30 cellular contexts compared by ENCODE assay signal in the genomic region with DNA sequence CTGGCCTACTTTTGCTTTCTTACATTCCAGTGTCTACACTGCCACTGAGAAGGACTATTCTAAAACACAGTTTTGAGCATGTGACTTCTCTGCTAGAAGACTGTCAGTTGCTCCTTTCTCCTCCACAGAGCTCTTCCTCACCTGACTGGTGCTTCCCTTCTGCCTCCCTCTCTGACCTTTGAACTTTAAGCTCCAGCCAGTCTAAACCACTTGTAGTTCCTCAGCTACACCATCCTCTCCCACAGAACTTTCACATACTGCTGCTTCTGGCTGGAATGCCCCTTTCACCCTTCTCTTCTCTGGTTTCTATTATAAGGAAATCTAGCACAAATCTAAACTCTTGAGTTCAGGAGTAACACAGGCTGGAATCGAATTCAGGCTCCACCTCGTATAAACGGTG. TPM values are rescaled to one million over a fixed set of nuclear protein-coding genes. Genes with fewer than 3 reads are reported as not detected.
DNase-seq lines count a peak whose midpoint lies in the region; TF ChIP-seq lines count a peak whose summit lies in the region.
"Had no signal": no experiment of that assay in that cellular context is flagged by ENCODE, and none has a peak within 500 bp of the region (broad histone marks: within the 10 kb centered on the region; RNA-seq: fewer than 3 reads in every experiment).

No MANE protein-coding gene starts in this region.

- H3K4me1 ChIP-seq in KMS-11 (ENCODE audit: low read depth, poor library complexity, severe bottlenecking) (peaks cover 19% of the 10 kb centered on the region), transverse colon (peaks cover 4 to 65% (median 13%) of the 10 kb centered on the region in 4 donors), Peyer's patch (peaks cover 0 to 4% (median 0%) of the 10 kb centered on the region in 4 donors)
- H3K4me1 ChIP-seq: ascending aorta, psoas muscle had no signal

- H3K27ac ChIP-seq in KMS-11: no peak overlapping the region
- H3K27ac ChIP-seq in transverse colon: peak overlapping the region; percentile 35 to 64 (median 40)
- H3K27ac ChIP-seq in Peyer's patch: no peak overlapping the region
- H3K27ac ChIP-seq: A549, ascending aorta, esophagus muscularis mucosa, hepatocyte, psoas muscle, thoracic aorta had no signal

- peak overlapping the region; percentile 13; the same call in 1 of the 2 replicates for H3K4me2 ChIP-seq in KMS-11
- H3K4me2 ChIP-seq: A549, hepatocyte had no signal

- H3K27me3 ChIP-seq in KMS-11 (ENCODE audit: insufficient read depth, low read depth) (no peaks in the 10 kb centered on the region), transverse colon (no peaks in the 10 kb centered on the region), Peyer's patch (no peaks in the 10 kb centered on the region)
- H3K27me3 ChIP-seq: ascending aorta, esophagus muscularis mucosa, hepatocyte had no signal

- no peak for TF ChIP-seq CTCF in KMS-11 (conservative IDR thresholded peaks at IDR 0.05; ENCODE audit: low read depth, low read length)
- no peak for TF ChIP-seq CTCF in transverse colon (IDR thresholded peaks at IDR 0.05)
- TF ChIP-seq CTCF in Peyer's patch (IDR thresholded peaks at IDR 0.05): no peak

- intact Hi-C loops in transverse colon (cut with DNase I; ENCODE audit: low total_unique reads): no loop called here

- TF ChIP-seq POLR2A in transverse colon (IDR thresholded peaks at IDR 0.05) (no peak), Peyer's patch (IDR thresholded peaks at IDR 0.05) (no peak)

- H2AFZ ChIP-seq in KMS-11 (ENCODE audit: low read depth): no peak overlapping the region
- H2AFZ ChIP-seq: hepatocyte had no signal

- H3K36me3 ChIP-seq in KMS-11 (ENCODE audit: insufficient read depth) (no peaks in the 10 kb centered on the region), transverse colon (no peaks in the 10 kb centered on the region), Peyer's patch (no peaks in the 10 kb centered on the region)
- H3K36me3 ChIP-seq: ascending aorta, esophagus muscularis mucosa, thoracic aorta had no signal

- 62% methylated on average over 3 of the region's 3 CpGs; no CpG with 5 or more reads in 1 of the 2 donors for WGBS in transverse colon (ENCODE audit: low coverage in 1 of 2), 2 donors

- DNase-seq in SKM-1 treated with dmso at 0.1 percent for 144 hours (lab: John Stamatoyannopoulos, UW; ENCODE audit: unreplicated experiment) (peak; percentile 35), SKM-1 (lab: John Stamatoyannopoulos, UW; ENCODE audit: unreplicated experiment) (no peak), left kidney (ENCODE audit: low read depth, low spot score) (peak; percentile 36), transverse colon (no peak), Peyer's patch (no peak), globus pallidus (ENCODE audit: low spot score) (no peak), NCI-H1436 (lab: John Stamatoyannopoulos, UW) (no peak)
- DNase-seq: activated CD4-positive, alpha-beta memory T cell treated with anti-CD3 and anti-CD28 coated beads, Interleukin-2, amount 10 ng/mL, durations not matched to agents 7 days and 5 days; activated CD4-positive, CD25-positive, alpha-beta regulatory T cell treated with anti-CD3 and anti-CD28 coated beads, Interleukin-2, amount 50 U/mL, for 72 hours; activated effector memory CD4-positive, alpha-beta T cell treated with Interleukin-2 at 50 U/mL for 16 hours; activated T-cell treated with anti-CD3 and anti-CD28 coated beads for 4 hours; caudate nucleus; foreskin melanocyte; GDM1; H7; Karpas-422; left ventricle myocardium superior; naive thymus-derived CD4-positive, alpha-beta T cell; NCI-H1930; NCI-H69; nucleus accumbens; psoas muscle; stimulated activated naive CD8-positive, alpha-beta T cell treated with anti-CD3 and anti-CD28 coated beads, Interleukin-15, Interleukin-2, amounts not matched to agents 100 U/mL and 50 U/mL, for 24 hours; T-helper 17 cell had no signal

- in situ Hi-C loops in transverse colon (cut with MboI; ENCODE audit: low pct_ligation_motif_present in 1 of 4, low pct_unique_long_range_greater_than_20kb in 1 of 4, low sequenced_read_pairs in 3 of 4): no loop called here

- no peaks in the 10 kb centered on the region; the same call in 1 of the 2 replicates for H3K79me2 ChIP-seq in KMS-11 (ENCODE audit: insufficient read depth, low read depth)

- H3K4me3 ChIP-seq in KMS-11 (IDR thresholded peaks at IDR 0.05; ENCODE audit: insufficient read depth, low read depth, low read length) (no peak overlapping the region), transverse colon (no peak overlapping the region), Peyer's patch (no peak overlapping the region)
- H3K4me3 ChIP-seq: A549, ascending aorta, esophagus muscularis mucosa, hepatocyte, psoas muscle, thoracic aorta had no signal

- TF ChIP-seq EP300 in transverse colon (IDR thresholded peaks at IDR 0.05; ENCODE audit: low read depth): no peak

- H4K20me1 ChIP-seq in KMS-11 (ENCODE audit: insufficient read depth): no peaks in the 10 kb centered on the region

- H3K9me3 ChIP-seq in transverse colon (no peaks in the 10 kb centered on the region), Peyer's patch (no peaks in the 10 kb centered on the region)
- H3K9me3 ChIP-seq: A549, ascending aorta, esophagus muscularis mucosa, psoas muscle, thoracic aorta had no signal

- H3K9ac ChIP-seq in KMS-11: no peak overlapping the region

RNA-seq across cellular contexts. Expression of a gene that starts 9.1 kb away (rescaled TPM):
- total RNA-seq in transverse colon: 10 to 100 TPM in 3 of 4 donors, 1 to 10 TPM in 1; 2.4 to 88.3 (median 29.3) TPM
- 10 to 100 TPM in 2 of 4 donors, 1 to 10 TPM in 2; 6.6 to 15.8 (median 10.6) TPM for total RNA-seq in Peyer's patch

RNA-seq across cellular contexts. Expression of a gene that starts 48.8 kb away (rescaled TPM):
- 10 to 100 TPM in 3 of 4 donors, 1 to 10 TPM in 1; 4.1 to 23.3 (median 13.2) TPM for total RNA-seq in transverse colon
- 10 to 100 TPM in 1 of 4 donors, 1 to 10 TPM in 3; 8.9 to 11.2 (median 9.8) TPM for total RNA-seq in Peyer's patch

Comparison
In these comparisons a context has a peak if more than half of its experiments do, and no peak if none do; other contexts are left out.
1. DNase-seq: peak in SKM-1 treated with dmso at 0.1 percent for 144 hours (single experiment) and left kidney (single experiment); none in SKM-1 (single experiment), transverse colon (single experiment), Peyer's patch (0 of 3), globus pallidus (single experiment) and NCI-H1436 (single experiment).
2. H3K27ac ChIP-seq: peak in transverse colon (4 of 4); none in KMS-11 (single experiment) and Peyer's patch (0 of 4).